Comparison of ENCODE assay signal across 8 cellular contexts in genomic region chr1:11272842-11273594, GRCh38. TPM values are rescaled to one million over a fixed set of nuclear protein-coding genes. Genes with fewer than 3 reads are reported as not detected.
DNase-seq lines count a peak whose midpoint lies in the region; ATAC-seq and TF ChIP-seq lines count a peak whose summit lies in the region.

TSS of gene UBIAD1 (plus strand) at chr1:11273198. CDS start at chr1:11273532, 334 bp downstream.

- peak within 1 kb of the TSS; percentile 65 to 98 for H4K8ac ChIP-seq in IMR-90 (ENCODE audit: low read depth in 2 of 2, low read length in 2 of 2)

- H3K4me2 ChIP-seq in IMR-90 (ENCODE audit: low read depth, low read length), result peak within 1 kb of the TSS; percentile 98

- H3K27me3 Mint-ChIP-seq in activated T-cell treated with anti-CD3 and anti-CD28 coated beads, Interleukin-2, amount 50 U/mL, for 4 hours (ENCODE audit: low read depth), result no peaks in the 10 kb centered on the region

- peak within 1 kb of the TSS; percentile 98 for H2AK9ac ChIP-seq in IMR-90 (replicated peaks; ENCODE audit: low read depth, low read length, poor library complexity)

- POLR2A ChIA-PET in IMR-90 (lab: Charles Lee; ENCODE audit: unreplicated experiment), result interaction anchor here (1.0 kb wide), 1 partner anchor 10 kb away, joined by 5 read pairs; no protein-coding TSS in a partner anchor

- H3K27ac ChIP-seq in IMR-90 (ENCODE audit: insufficient read depth, low read length) (peak within 1 kb of the TSS; percentile 91), Peyer's patch (peak within 1 kb of the TSS; percentile 90 to 97 (median 94)), esophagus muscularis mucosa (replicated peaks in 1 of 4) (peak within 1 kb of the TSS; percentile 87 to 92 (median 90))

- H3K23ac ChIP-seq in IMR-90 (ENCODE audit: low read depth, low read length), result peak within 1 kb of the TSS; percentile 87

- peaks cover 10% of the 10 kb centered on the region; the same call in 1 of the 2 replicates for H3K9me1 ChIP-seq in IMR-90 (ENCODE audit: insufficient read depth, low read length)

- no peaks in the 10 kb centered on the region for H3K27me3 ChIP-seq in IMR-90 (ENCODE audit: control insufficient read depth, insufficient read depth, low read length)
- H3K27me3 ChIP-seq in Peyer's patch, result no peaks in the 10 kb centered on the region
- H3K27me3 ChIP-seq in esophagus muscularis mucosa, result peaks cover 0 to 2% (median 0%) of the 10 kb centered on the region in 4 donors

- H3K36me3 ChIP-seq in IMR-90 (ENCODE audit: control insufficient read depth, insufficient read depth, low read length) (no peaks in the 10 kb centered on the region), Peyer's patch (no peaks in the 10 kb centered on the region), esophagus muscularis mucosa (peaks cover 0 to 13% (median 2%) of the 10 kb centered on the region in 4 donors)

- ATAC-seq in GM21529 (IDR thresholded peaks at IDR 0.05; ENCODE audit: unreplicated experiment) (peak; percentile 78), IMR-90 (ENCODE audit: low read depth) (peak; percentile 93)
- peak; percentile 91 for ATAC-seq in activated T-cell treated with anti-CD3 and anti-CD28 coated beads, Interleukin-2, amount 50 U/mL, for 4 hours

- peak within 1 kb of the TSS; percentile 100 for H2AFZ ChIP-seq in IMR-90 (replicated peaks; ENCODE audit: low read length, poor library complexity)

- peak within 1 kb of the TSS; percentile 77 for H3K56ac ChIP-seq in IMR-90 (ENCODE audit: extremely low read depth, insufficient read depth, low read length)

- TF ChIP-seq CTCF in IMR-90 (conservative IDR thresholded peaks at IDR 0.05; ENCODE audit: low read depth, low read length), result peak; percentile 24; the same call in 1 of the 2 replicates
- TF ChIP-seq CTCF in Peyer's patch (IDR thresholded peaks at IDR 0.05), result peak in 1 of 6 experiments; percentile 10
- peak in 2 of 3 experiments; percentile 7 to 23 for TF ChIP-seq CTCF in esophagus muscularis mucosa (IDR thresholded peaks at IDR 0.05)

- H3K9ac ChIP-seq in IMR-90 (ENCODE audit: low read depth, low read length), result peak within 1 kb of the TSS; percentile 86

- TF ChIP-seq POLR2A in IMR-90 (IDR thresholded peaks at IDR 0.05; ENCODE audit: low read depth, low read length) (peak; percentile 84), Peyer's patch (IDR thresholded peaks at IDR 0.05) (peak; percentile 52 to 77), esophagus muscularis mucosa (IDR thresholded peaks at IDR 0.05; ENCODE audit: low read depth) (no peak)

- 3% methylated on average over 11 of the region's 64 CpGs; no CpG with 5 or more reads in 1 of the 2 experiments for WGBS in IMR-90 (ENCODE audit: extremely low coverage in 2 of 2, insufficient read length in 1 of 2), 2 experiments
- 2% methylated on average over 6 of the region's 64 CpGs for whole genome bisulfite sequencing in esophagus muscularis mucosa

- peak within 1 kb of the TSS; percentile 79 for H4K5ac ChIP-seq in IMR-90 (ENCODE audit: low read depth, low read length)

- TF ChIP-seq RAD21 in IMR-90 (IDR thresholded peaks at IDR 0.05; ENCODE audit: low read length), result no peak

- no peaks in the 10 kb centered on the region for H4K20me1 ChIP-seq in IMR-90 (ENCODE audit: insufficient read depth, low read length)

- H2BK20ac ChIP-seq in IMR-90 (ENCODE audit: low read depth, low read length), result peak within 1 kb of the TSS; percentile 69; the same call in 1 of the 2 replicates

- peak within 1 kb of the TSS; percentile 97 for H3K4me3 Mint-ChIP-seq in activated T-cell treated with anti-CD3 and anti-CD28 coated beads, Interleukin-2, amount 50 U/mL, for 4 hours

- CTCF ChIA-PET in IMR-90 (lab: Yijun Ruan, JAX), result interaction anchor here (0.6 to 1.4 kb wide), 4 partner anchors 10 to 373 kb away, joined by 3 to 5 read pairs (median 4); no protein-coding TSS in a partner anchor

- no peak within 1 kb of the TSS; the same call in 1 of the 2 replicates for H3K18ac ChIP-seq in IMR-90 (ENCODE audit: low read depth, low read length)

- H3K9me3 ChIP-seq in IMR-90 (ENCODE audit: control insufficient read depth, insufficient read depth, low read length) (no peaks in the 10 kb centered on the region), Peyer's patch (no peaks in the 10 kb centered on the region), esophagus muscularis mucosa (no peaks in the 10 kb centered on the region)

- no TSS peak for BruUV-seq in IMR-90 (replicated peaks; lab: Mats Ljungman, UMichigan)

- peak within 1 kb of the TSS; percentile 87 for H2BK5ac ChIP-seq in IMR-90 (ENCODE audit: low read depth, low read length, poor library complexity, severe bottlenecking)

- peak within 1 kb of the TSS; percentile 89 for H4K91ac ChIP-seq in IMR-90 (ENCODE audit: insufficient read depth, low read depth, low read length)

- H3K79me1 ChIP-seq in IMR-90 (ENCODE audit: low read depth in 1 of 2, low read length in 2 of 2), result peaks cover 18% of the 10 kb centered on the region in 2 experiments

- peak within 1 kb of the TSS; percentile 80 for H2BK120ac ChIP-seq in IMR-90 (ENCODE audit: low read depth, low read length)

- H3K4me3 ChIP-seq in IMR-90 (ENCODE audit: insufficient read depth, low read depth, low read length) (peak within 1 kb of the TSS; percentile 89), Peyer's patch (peak within 1 kb of the TSS; percentile 68 to 99 (median 86)), esophagus muscularis mucosa (peak within 1 kb of the TSS; percentile 67 to 91 (median 81))

- peaks cover 7% of the 10 kb centered on the region; the same call in 1 of the 2 replicates for H3K4me1 ChIP-seq in IMR-90 (ENCODE audit: control insufficient read depth, insufficient read depth, low read length)
- peaks cover 0 to 30% (median 15%) of the 10 kb centered on the region in 4 donors for H3K4me1 ChIP-seq in Peyer's patch
- peaks cover 26 to 38% (median 35%) of the 10 kb centered on the region in 4 donors for H3K4me1 ChIP-seq in esophagus muscularis mucosa

- DNase-seq in DMS53 (lab: John Stamatoyannopoulos, UW) (peak; percentile 96), IMR-90 (peak; percentile 82), Peyer's patch (peak; percentile 91 to 92 (median 92)), esophagus muscularis mucosa (ENCODE audit: extremely low spot score) (peak; percentile 97), myocyte (ENCODE audit: low read depth) (peak; percentile 89)
- peak; percentile 85 for DNase-seq in activated T-cell treated with anti-CD3 and anti-CD28 coated beads, Interleukin-2, amount 50 U/mL, for 4 hours
- peak; percentile 73 to 82 for DNase-seq in stimulated activated CD8-positive, alpha-beta memory T cell treated with anti-CD3 and anti-CD28 coated beads, Interleukin-7, amount 100 ng/mL, for 4 hours (ENCODE audit: low read depth in 2 of 2)

- TF ChIP-seq EP300 in esophagus muscularis mucosa (IDR thresholded peaks at IDR 0.05), result no peak

- H3K4me1 Mint-ChIP-seq in activated T-cell treated with anti-CD3 and anti-CD28 coated beads, Interleukin-2, amount 50 U/mL, for 4 hours (ENCODE audit: low read depth), result peaks cover 29% of the 10 kb centered on the region

- H3K14ac ChIP-seq in IMR-90 (replicated peaks; ENCODE audit: low read depth, low read length), result peak within 1 kb of the TSS; percentile 88

- intact Hi-C loops in IMR-90 (cut with micrococcal nuclease) (loop anchor here (10.0 kb wide), 1 partner anchor 462 kb away; the partner anchor contains the start of gene AGTRAP), esophagus muscularis mucosa (cut with DNase I) (no loop called here)

- no peaks in the 10 kb centered on the region for H3K9me3 Mint-ChIP-seq in activated T-cell treated with anti-CD3 and anti-CD28 coated beads, Interleukin-2, amount 50 U/mL, for 4 hours

- peak within 1 kb of the TSS; percentile 87 for H2AK5ac ChIP-seq in IMR-90 (ENCODE audit: low read depth, low read length)

- H2BK15ac ChIP-seq in IMR-90 (ENCODE audit: low read depth, low read length), result no peak within 1 kb of the TSS; the same call in 2 of the 3 replicates

- H3K36me3 Mint-ChIP-seq in activated T-cell treated with anti-CD3 and anti-CD28 coated beads, Interleukin-2, amount 50 U/mL, for 4 hours (ENCODE audit: insufficient read depth), result peaks cover 16% of the 10 kb centered on the region

- dilution Hi-C loops in IMR-90 (cut with HindIII; ENCODE audit: low sequenced_read_pairs, unreplicated experiment), result no loop called here

- in situ Hi-C loops in IMR-90 (cut with MboI; ENCODE audit: low sequenced_read_pairs), result no loop called here

- peak within 1 kb of the TSS; percentile 88 for H3K4ac ChIP-seq in IMR-90 (ENCODE audit: low read depth, low read length)

TF ChIP-seq in IMR-90, 13 proteins besides CTCF, POLR2A, EP300 and RAD21:
- TF ChIP-seq CEBPB (IDR thresholded peaks at IDR 0.05; ENCODE audit: low read depth, low read length) (no peak), MAZ (IDR thresholded peaks at IDR 0.05; ENCODE audit: borderline replicate concordance, low read depth, low read length) (peak; percentile 76; the same call in 1 of the 2 replicates), USF2 (IDR thresholded peaks at IDR 0.05; ENCODE audit: low read depth, low read length) (no peak; the same call in 1 of the 2 replicates), RFX5 (IDR thresholded peaks at IDR 0.05; ENCODE audit: low read depth, low read length) (no peak), MXI1 (IDR thresholded peaks at IDR 0.05; ENCODE audit: borderline replicate concordance, low read depth, low read length) (peak; percentile 94)

RNA-seq across cellular contexts. Expression of gene UBIAD1, which starts in this region (rescaled TPM):
- total RNA-seq in IMR-90 (2012; rRNA removed), result 4.7 and 6.3 TPM in 2 replicates
- 9.4 and 9.5 TPM in 2 replicates for polyA plus RNA-seq in IMR-90 (2012; rRNA removed)
- 4.1 and 8.6 TPM in 2 replicates for polyA plus RNA-seq in IMR-90 (2012; cell fraction: cytosol; rRNA removed)
- polyA plus RNA-seq in IMR-90 (2012; cell fraction: nucleus; rRNA removed; ENCODE audit: low replicate concordance), result 3.1 and 3.9 TPM in 2 replicates
- total RNA-seq in Peyer's patch, result 10 to 100 TPM in 3 of 4 donors, 1 to 10 TPM in 1; 7.5 to 18.2 (median 12.4) TPM
- total RNA-seq in activated T-cell treated with anti-CD3 and anti-CD28 coated beads, Interleukin-2, amount 50 U/mL, for 4 hours, result 10 to 100 TPM; 46.1 to 57.8 (median 47.4) TPM
- 10 to 100 TPM; 10.4 to 15.9 (median 14.0) TPM for total RNA-seq in esophagus muscularis mucosa
- 12.6 and 15.6 TPM in 2 replicates for total RNA-seq in myocyte
- polyA plus RNA-seq in myocyte (2012), result 9.8 TPM

Comparison
In these comparisons a context has a peak if more than half of its experiments do, and no peak if none do; other contexts are left out.
1. Peak in every context shown above with its lines: DNase-seq, ATAC-seq, H3K4me3 ChIP-seq and H3K27ac ChIP-seq.